In the genomic region with DNA sequence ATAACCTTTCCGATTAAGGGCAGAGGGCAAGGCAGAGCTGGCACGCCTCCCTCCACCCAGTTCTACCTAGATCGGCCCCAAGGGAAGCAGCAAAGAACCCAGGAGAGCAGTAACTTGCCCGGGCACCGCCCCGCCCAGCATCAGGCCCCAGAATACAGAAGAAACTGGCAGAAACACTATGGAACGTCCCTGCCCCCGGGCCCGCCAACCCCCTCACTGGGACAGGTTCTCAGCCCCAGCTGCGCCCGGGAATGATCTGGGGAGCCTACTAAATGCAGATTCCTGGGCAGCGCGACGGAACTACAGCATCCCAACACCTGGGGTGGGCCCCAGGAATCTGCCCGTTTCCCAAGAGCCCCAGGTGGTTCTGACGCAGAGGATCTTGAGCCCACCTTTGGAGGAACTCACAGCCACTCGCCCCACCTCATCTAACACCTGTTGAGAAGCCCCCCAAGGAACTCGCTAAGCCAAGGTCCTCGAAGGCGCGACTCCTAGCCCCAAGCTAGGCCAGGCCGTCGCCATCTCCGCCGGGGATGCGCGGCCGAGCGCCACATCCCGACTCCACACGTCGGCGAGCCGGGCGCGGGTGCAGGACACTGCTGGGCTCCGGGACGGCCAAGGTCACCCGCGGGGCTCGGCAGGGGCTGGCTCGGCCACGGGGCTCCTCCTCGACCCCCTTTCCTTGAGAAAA, we compare ENCODE assay signal across 8 cellular contexts. TPM values are rescaled to one million over a fixed set of nuclear protein-coding genes. Genes with fewer than 3 reads are reported as not detected.
A peak's percentile ranks its signal among the peaks of the same experiment; 100 is the strongest.
DNase-seq lines count a peak whose midpoint lies in the region; ATAC-seq, FAIRE-seq and TF ChIP-seq lines count a peak whose summit lies in the region.

No MANE protein-coding gene starts in this region.

- no peak for TF ChIP-seq RAD21 in neural cell (conservative IDR thresholded peaks at IDR 0.05)

- H3K4me1 ChIP-seq in RWPE2 (ENCODE audit: insufficient read depth, poor library complexity, severe bottlenecking) (peaks cover 7% of the 10 kb centered on the region), esophagus muscularis mucosa (peaks cover 12 to 38% (median 22%) of the 10 kb centered on the region in 4 donors)

- H4K20me1 ChIP-seq in neural cell (ENCODE audit: insufficient read depth) = no peaks in the 10 kb centered on the region

- no peaks in the 10 kb centered on the region for H3K9me2 ChIP-seq in neural cell (ENCODE audit: insufficient read depth, low read length)

- 47% methylated on average over 13 of the region's 44 CpGs for WGBS in esophagus muscularis mucosa

- peak; percentile 40 for FAIRE-seq in GM12891 (lab: Jason Lieb, UNC)

- H3K27ac ChIP-seq in RWPE2 (ENCODE audit: poor library complexity, severe bottlenecking) (peak overlapping the region; percentile 30), esophagus muscularis mucosa (replicated peaks in 1 of 4) (peak overlapping the region; percentile 89 to 94 (median 92)), neural cell (ENCODE audit: low read length) (peak overlapping the region; percentile 85)

- H3K9ac ChIP-seq in neural cell (ENCODE audit: low read length) = peak overlapping the region; percentile 84

- no peak for TF ChIP-seq CTCF in RWPE2 (IDR thresholded peaks at IDR 0.05; ENCODE audit: poor library complexity, severe bottlenecking)
- TF ChIP-seq CTCF in esophagus muscularis mucosa (IDR thresholded peaks at IDR 0.05) = no peak
- TF ChIP-seq CTCF in neural cell (IDR thresholded peaks at IDR 0.05; ENCODE audit: poor library complexity, severe bottlenecking) = no peak
- no peak for TF ChIP-seq CTCF in GM20000 (IDR thresholded peaks at IDR 0.05; ENCODE audit: extremely low read depth, missing control alignments)

- H3K36me3 ChIP-seq in RWPE2 (ENCODE audit: low read depth) = no peaks in the 10 kb centered on the region
- H3K36me3 ChIP-seq in esophagus muscularis mucosa = peaks cover 0 to 9% (median 3%) of the 10 kb centered on the region in 4 donors
- no peaks in the 10 kb centered on the region for H3K36me3 ChIP-seq in neural cell (ENCODE audit: insufficient read depth, low read length)

- TF ChIP-seq EP300 in esophagus muscularis mucosa (IDR thresholded peaks at IDR 0.05) (no peak), neural cell (conservative IDR thresholded peaks at IDR 0.05; ENCODE audit: poor library complexity, severe bottlenecking) (no peak)

- intact Hi-C loops in esophagus muscularis mucosa (cut with DNase I) = no loop called here

- H3K4me3 ChIP-seq in RWPE2 (ENCODE audit: severe bottlenecking) (peak overlapping the region; percentile 55), esophagus muscularis mucosa (peak overlapping the region; percentile 73 to 95 (median 91)), neural cell (ENCODE audit: low read length) (peak overlapping the region; percentile 99)

- peak; percentile 52 for ATAC-seq in RWPE2 (ENCODE audit: low read depth)
- no peak for ATAC-seq in HG02759 (IDR thresholded peaks at IDR 0.05; ENCODE audit: unreplicated experiment)
- ATAC-seq in HG03342 (IDR thresholded peaks at IDR 0.05; ENCODE audit: unreplicated experiment) = no peak

- H3K9me3 ChIP-seq in RWPE2 (ENCODE audit: severe bottlenecking) (peaks cover 10% of the 10 kb centered on the region), esophagus muscularis mucosa (peaks cover 0 to 5% (median 0%) of the 10 kb centered on the region in 4 donors), neural cell (ENCODE audit: low read length) (no peaks in the 10 kb centered on the region)

- peaks cover 30% of the 10 kb centered on the region for H3K79me2 ChIP-seq in neural cell (replicated peaks; ENCODE audit: insufficient read depth, low read length)

- peak overlapping the region; percentile 51 for H2AFZ ChIP-seq in neural cell (ENCODE audit: low read depth, low read length)

- no peak for TF ChIP-seq POLR2A in GM12891 (IDR thresholded peaks at IDR 0.05; ENCODE audit: low read depth, low read length)
- TF ChIP-seq POLR2A in esophagus muscularis mucosa (IDR thresholded peaks at IDR 0.05; ENCODE audit: low read depth) = no peak

- peak overlapping the region; percentile 44 for H3K4me2 ChIP-seq in neural cell (ENCODE audit: low read length)

- no peaks in the 10 kb centered on the region for H3K27me3 ChIP-seq in RWPE2 (ENCODE audit: insufficient read depth, poor library complexity, severe bottlenecking)
- H3K27me3 ChIP-seq in esophagus muscularis mucosa = no peaks in the 10 kb centered on the region
- no peaks in the 10 kb centered on the region for H3K27me3 ChIP-seq in neural cell (ENCODE audit: insufficient read depth, low read depth, low read length)

- no peak for DNase-seq in GM12891 (ENCODE audit: insufficient read length, low spot score)
- DNase-seq in RWPE2 (ENCODE audit: low spot score) = no peak
- no peak for DNase-seq in esophagus muscularis mucosa (ENCODE audit: extremely low spot score)
- DNase-seq in globus pallidus (ENCODE audit: low spot score) = no peak
- DNase-seq in GM20000 (ENCODE audit: low spot score) = no peak

- no peaks in the 10 kb centered on the region for H3F3A ChIP-seq in neural cell (ENCODE audit: insufficient read depth, low read length, poor library complexity, severe bottlenecking)

TF ChIP-seq in GM12891, 5 proteins besides CTCF, POLR2A, EP300 and RAD21:
- TF ChIP-seq POLR2AphosphoS5 (IDR thresholded peaks at IDR 0.05; ENCODE audit: low read depth, low read length) (no peak), POU2F2 (IDR thresholded peaks at IDR 0.05; ENCODE audit: low read depth, low read length) (no peak), SPI1 (IDR thresholded peaks at IDR 0.05; ENCODE audit: low read depth, low read length) (no peak), TAF1 (IDR thresholded peaks at IDR 0.05; ENCODE audit: low read depth, low read length) (no peak), PAX5 (IDR thresholded peaks at IDR 0.05; ENCODE audit: insufficient read depth, low read length, severe bottlenecking) (no peak)

TF ChIP-seq in neural cell, 6 proteins besides CTCF, POLR2A, EP300 and RAD21:
- TF ChIP-seq POLR2AphosphoS5 (IDR thresholded peaks at IDR 0.05) (no peak), REST (IDR thresholded peaks at IDR 0.05; ENCODE audit: borderline replicate concordance) (no peak), TAF1 (IDR thresholded peaks at IDR 0.05; ENCODE audit: low read depth) (no peak), MXI1 (conservative IDR thresholded peaks at IDR 0.05; ENCODE audit: poor library complexity, severe bottlenecking) (no peak), EZH2 (IDR thresholded peaks at IDR 0.05; ENCODE audit: borderline replicate concordance, insufficient read depth, low read length, poor library complexity, severe bottlenecking) (no peak), SMC3 (conservative IDR thresholded peaks at IDR 0.05; ENCODE audit: poor library complexity) (no peak)

RNA-seq across cellular contexts. Expression of gene CDIP1, which starts 1.1 kb away (rescaled TPM):
- 24.6 TPM for polyA plus RNA-seq in GM12891 (2012; ENCODE audit: low read depth, missing spikeins)
- 10 to 100 TPM; 18.3 to 33.4 (median 28.3) TPM for total RNA-seq in esophagus muscularis mucosa
- 16.4 and 18.8 TPM in 2 replicates for polyA plus RNA-seq in neural cell
- polyA minus RNA-seq in neural cell = 15.3 and 18.8 TPM in 2 replicates

RNA-seq across cellular contexts. Expression of gene C16orf96, which starts 18.6 kb away (rescaled TPM):
- 0.06 TPM for polyA plus RNA-seq in GM12891 (2012; ENCODE audit: low read depth, missing spikeins)
- total RNA-seq in esophagus muscularis mucosa = not detected
- 0.21 and 0.26 TPM in 2 replicates for polyA plus RNA-seq in neural cell
- polyA minus RNA-seq in neural cell = 0.49 and 0.81 TPM in 2 replicates

Comparison
In these comparisons a context has a peak if more than half of its experiments do, and no peak if none do; other contexts are left out.
1. H3K27ac ChIP-seq: peak in every context shown above with its lines; median percentile 92 in esophagus muscularis mucosa; 85 in neural cell; 30 in RWPE2.